In genomic region chr2:65640793-65641103, GRCh38 we compare ENCODE assay signal across 9 cellular contexts.
"Had no signal": no experiment of that assay in that cellular context is flagged by ENCODE, and none has a peak within 500 bp of the region (broad histone marks: within the 10 kb centered on the region; RNA-seq: fewer than 3 reads in every experiment).

No MANE protein-coding gene starts in this region.

- H3K4me1 ChIP-seq: adrenal gland had no signal

- H3K9me3 ChIP-seq: adrenal gland, neutrophil had no signal

- H3K27me3 ChIP-seq: adrenal gland, cardiac muscle cell, hepatocyte had no signal

- DNase-seq: activated effector memory CD4-positive, alpha-beta T cell treated with anti-CD3 and anti-CD28 coated beads, Interleukin-2, amount 50 U/mL, for 16 hours; activated T-cell treated with anti-CD3 and anti-CD28 coated beads, Interleukin-2, amount 50 U/mL, for 4 hours had no signal

- H3K79me2 ChIP-seq: hepatocyte had no signal

- H3K36me3 ChIP-seq: adrenal gland, cardiac muscle cell, neutrophil had no signal

- H2AFZ ChIP-seq: hepatocyte had no signal

- ATAC-seq: activated CD4-positive, alpha-beta T cell treated with anti-CD3 and anti-CD28 coated beads for 36 hours; stimulated activated effector memory CD8-positive, alpha-beta T cell treated with anti-CD3 and anti-CD28 coated beads, Interleukin-12 subunit alpha, Interleukin-12 subunit beta, amount 100 ng/mL, for 72 hours had no signal

- H3K4me3 ChIP-seq: cardiac muscle cell, hepatocyte, lung had no signal

- H3K27ac ChIP-seq: adrenal gland, cardiac muscle cell, hepatocyte, neutrophil had no signal
